In the genomic region with DNA sequence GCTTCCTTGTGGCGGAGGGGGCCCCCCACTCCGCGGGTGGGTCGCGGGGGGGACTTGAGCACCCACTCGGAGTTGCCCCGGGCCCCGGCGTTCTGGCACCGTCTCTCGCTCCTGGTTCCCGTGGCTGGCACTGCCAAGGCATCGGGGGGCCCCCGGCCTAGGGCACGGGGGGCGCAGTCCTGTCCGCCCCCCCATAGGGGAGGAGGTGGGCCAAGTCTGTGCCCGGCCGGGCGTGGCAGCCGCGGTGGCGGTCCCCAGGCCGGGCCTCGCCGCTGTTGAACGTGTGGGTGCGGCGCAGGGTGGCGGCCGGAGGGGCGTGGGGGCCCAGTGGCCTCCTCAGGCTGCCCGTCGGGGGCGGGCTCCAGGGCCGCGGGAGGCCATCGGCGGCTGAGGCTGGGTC, we compare ENCODE assay signal across 18 cellular contexts. TPM values are rescaled to one million over a fixed set of nuclear protein-coding genes. Genes with fewer than 3 reads are reported as not detected.
DNase-seq lines count a peak whose midpoint lies in the region; ATAC-seq, FAIRE-seq and TF ChIP-seq lines count a peak whose summit lies in the region.
"Had no signal": no experiment of that assay in that cellular context is flagged by ENCODE, and none has a peak within 500 bp of the region (broad histone marks: within the 10 kb centered on the region; RNA-seq: fewer than 3 reads in every experiment).

No MANE protein-coding gene starts in this region.

- in situ Hi-C loops in HepG2 (cut with HindIII; ENCODE audit: extremely low pct_ligation_motif_present, low pct_unique_long_range_greater_than_20kb) = no loop called here
- in situ Hi-C loops in GM13977 (cut with MboI; ENCODE audit: low pct_unique_long_range_greater_than_20kb, low sequenced_read_pairs, unreplicated experiment) = no loop called here

- H3K27me3 ChIP-seq in HepG2 (ENCODE audit: control insufficient read depth in 1 of 2, insufficient read depth in 2 of 2, low read length in 2 of 2) (no peaks in the 10 kb centered on the region), small intestine (ENCODE audit: control insufficient read depth in 2 of 2, insufficient read depth in 2 of 2, low read length in 2 of 2) (peaks cover 0 to 3% of the 10 kb centered on the region in 2 donors)

- no peak overlapping the region for H3K27ac ChIP-seq in HepG2 (ENCODE audit: extremely low read length, insufficient read depth, low read length)
- no peak overlapping the region for H3K27ac ChIP-seq in small intestine (ENCODE audit: low read depth in 1 of 2, low read length in 1 of 2)
- H3K27ac ChIP-seq: SJSA1 had no signal

- H3K9me3 Mint-ChIP-seq in stimulated activated memory B cell treated with anti-CD40 and anti-IgM and Interleukin-4, amounts not matched to agents 10 μg/mL and 1 μg/mL and 100 μg/mL, for 72 hours = no peaks in the 10 kb centered on the region

- peaks cover 22% of the 10 kb centered on the region for H3K4me1 Mint-ChIP-seq in stimulated activated memory B cell treated with anti-CD40 and anti-IgM and Interleukin-4, amounts not matched to agents 10 μg/mL and 1 μg/mL and 100 μg/mL, for 72 hours

- WGBS in HepG2 (ENCODE audit: low lambda C conversion rate) = 98% methylated on average over 31 of the region's 39 CpGs
- WGBS in small intestine, 3 donors = 77 to 81% (median 79%) methylated on average over 26 to 39 of the region's 39 CpGs

- FAIRE-seq in HepG2 (lab: Jason Lieb, UNC) (no peak), small intestine (lab: Jason Lieb, UNC) (no peak)
- FAIRE-seq: G401.6 had no signal

- no peak overlapping the region for H2AFZ ChIP-seq in HepG2 (ENCODE audit: low read length)

- TF ChIP-seq EP300 in HepG2 (IDR thresholded peaks at IDR 0.05; ENCODE audit: low read depth in 2 of 2, low read length in 2 of 2) (no peak), HepG2 (CRISPR knock-in tag; IDR thresholded peaks at IDR 0.05; ENCODE audit: borderline replicate concordance) (no peak)

- H3K79me2 ChIP-seq in HepG2 (ENCODE audit: insufficient read depth, low read length) = peaks cover 5% of the 10 kb centered on the region

- no peaks in the 10 kb centered on the region for H3K36me3 Mint-ChIP-seq in stimulated activated memory B cell treated with anti-CD40 and anti-IgM and Interleukin-4, amounts not matched to agents 10 μg/mL and 1 μg/mL and 100 μg/mL, for 72 hours
- H3K36me3 Mint-ChIP-seq: CD4-positive, CD25-positive, alpha-beta regulatory T cell had no signal

- H3K36me3 ChIP-seq in HepG2 (replicated peaks in 1 of 2; ENCODE audit: control insufficient read depth in 1 of 2, insufficient read depth in 2 of 2, low read length in 2 of 2) (peaks cover 9 to 12% of the 10 kb centered on the region in 2 experiments; a peak in 4 of 5 replicates), small intestine (ENCODE audit: control insufficient read depth in 2 of 2, insufficient read depth in 2 of 2, low read length in 2 of 2) (no peaks in the 10 kb centered on the region)
- H3K36me3 ChIP-seq: SJSA1 had no signal

- H3K4me2 ChIP-seq in HepG2 (ENCODE audit: low read depth, low read length) = no peak overlapping the region

- DNase-seq in CD1c-positive myeloid dendritic cell (ENCODE audit: extremely low spot score) (peak; percentile 41), NOMO-1 treated with DMSO at 0.1 percent for 48 hours (lab: John Stamatoyannopoulos, UW; ENCODE audit: unreplicated experiment) (peak; percentile 50), HepG2 (ENCODE audit: low spot score) (no peak), GM13977 (ENCODE audit: low spot score) (no peak), small intestine (no peak)
- DNase-seq in effector CD4-positive, alpha-beta T cell = no peak
- DNase-seq: Caco-2; CD4-positive, CD25-positive, alpha-beta regulatory T cell; H9; NCI-H1105 treated with DMSO at 0.1 percent for 48 hours; NCI-H1694; NCI-H2081 treated with DMSO at 0.1 percent for 48 hours; NCI-H510A; NCI-H774 had no signal

- H3K27me3 Mint-ChIP-seq in stimulated activated memory B cell treated with anti-CD40 and anti-IgM and Interleukin-4, amounts not matched to agents 10 μg/mL and 1 μg/mL and 100 μg/mL, for 72 hours = peaks cover 22% of the 10 kb centered on the region

- H3K9me3 ChIP-seq in HepG2 (ENCODE audit: low read length) (no peaks in the 10 kb centered on the region), small intestine (ENCODE audit: control insufficient read depth, low read depth) (no peaks in the 10 kb centered on the region)
- H3K9me3 ChIP-seq: Caco-2 had no signal

- H3K4me3 ChIP-seq in HepG2 (replicated peaks in 1 of 3; ENCODE audit: insufficient read depth in 1 of 3, low read depth in 2 of 3, low read length in 3 of 3) (no peak overlapping the region), small intestine (ENCODE audit: low read depth in 1 of 2, low read length in 2 of 2) (no peak overlapping the region)
- H3K4me3 ChIP-seq: SJSA1 had no signal

- H3K4me1 ChIP-seq in HepG2 (ENCODE audit: insufficient read depth, low read length) = peaks cover 39% of the 10 kb centered on the region
- no peaks in the 10 kb centered on the region for H3K4me1 ChIP-seq in small intestine (ENCODE audit: control insufficient read depth in 2 of 2, insufficient read depth in 1 of 2, low read depth in 1 of 2, low read length in 1 of 2)
- H3K4me1 ChIP-seq: SJSA1 had no signal

- no peak overlapping the region for H3K27ac Mint-ChIP-seq in stimulated activated memory B cell treated with anti-CD40 and anti-IgM and Interleukin-4, amounts not matched to agents 10 μg/mL and 1 μg/mL and 100 μg/mL, for 72 hours
- H3K27ac Mint-ChIP-seq: CD4-positive, CD25-positive, alpha-beta regulatory T cell; H9 had no signal

- intact Hi-C loops in HepG2 (cut with micrococcal nuclease; ENCODE audit: unreplicated experiment) = no loop called here

- BruUV-seq in HepG2 (replicated peaks; lab: Mats Ljungman, UMichigan) = no TSS peak

- no peak for ATAC-seq in HepG2
- ATAC-seq in stimulated activated memory B cell treated with anti-CD40 and anti-IgM and Interleukin-4, amounts not matched to agents 10 μg/mL and 1 μg/mL and 100 μg/mL, for 72 hours = peak; percentile 56

- TF ChIP-seq POLR2A in HepG2 (IDR thresholded peaks at IDR 0.05; ENCODE audit: insufficient read depth in 1 of 2, low read depth in 2 of 2, low read length in 2 of 2) = no peak

- no peaks in the 10 kb centered on the region for H4K20me1 ChIP-seq in HepG2 (ENCODE audit: insufficient read depth, low read length)

- no peak overlapping the region for H3K4me3 Mint-ChIP-seq in stimulated activated memory B cell treated with anti-CD40 and anti-IgM and Interleukin-4, amounts not matched to agents 10 μg/mL and 1 μg/mL and 100 μg/mL, for 72 hours
- H3K4me3 Mint-ChIP-seq: CD4-positive, CD25-positive, alpha-beta regulatory T cell; H9 had no signal

- TF ChIP-seq RAD21 in HepG2 (CRISPR knock-in tag; IDR thresholded peaks at IDR 0.05) = no peak

- POLR2A ChIA-PET in HepG2 (lab: Yijun Ruan, JAX) = no interaction called here

- no peak overlapping the region for H3K9ac ChIP-seq in HepG2 (ENCODE audit: insufficient read depth, low read depth, low read length)

- CTCF ChIA-PET in HepG2 (lab: Yijun Ruan, JAX; ENCODE audit: low intra/inter-chr PET ratio, low total read pairs) = no interaction called here

- TF ChIP-seq CTCF in HepG2 (CRISPR knock-in tag; IDR thresholded peaks at IDR 0.05) (no peak), GM13977 (IDR thresholded peaks at IDR 0.05; ENCODE audit: extremely low read depth, insufficient read depth, missing control alignments) (no peak)

RNA-seq across cellular contexts. Expression of a gene that starts 3.6 kb away (rescaled TPM):
- 7.1 and 12.0 TPM in 2 replicates for total RNA-seq in HepG2 (2016; rRNA removed; fragmentation: Illumina TruSeq; extraction: Trizol)
- 2.0 and 2.2 TPM in 2 replicates for total RNA-seq in HepG2 (2016; cell fraction: cytosol; rRNA removed; fragmentation: Illumina TruSeq; extraction: Trizol; ENCODE audit: low read depth)
- total RNA-seq in HepG2 (2016; cell fraction: insoluble cytoplasmic fraction; rRNA removed; fragmentation: Illumina TruSeq; extraction: Trizol) = 5.8 and 13.0 TPM in 2 replicates
- 4.2 and 4.7 TPM in 2 replicates for total RNA-seq in HepG2 (2016; cell fraction: membrane; rRNA removed; fragmentation: Illumina TruSeq; extraction: Trizol)
- total RNA-seq in HepG2 (2016; cell fraction: nucleus; rRNA removed; fragmentation: Illumina TruSeq; extraction: Trizol) = 10.2 and 12.3 TPM in 2 replicates
- polyA plus RNA-seq in HepG2 (2011; rRNA removed) (39.3 and 48.9 TPM in 2 replicates), small intestine (1 to 10 TPM in 1 of 3 donors, under 1 TPM in 2; 0.67 to 9.8 (median 0.81) TPM)
- polyA plus RNA-seq in HepG2 (2011; cell fraction: cytosol; rRNA removed) = 33.3 and 38.7 TPM in 2 replicates
- 12.1 and 16.5 TPM in 2 replicates for polyA plus RNA-seq in HepG2 (2011; cell fraction: nucleus; rRNA removed)
- 8.4 and 14.3 TPM in 2 replicates for polyA plus RNA-seq in HepG2 (2012)
- polyA plus RNA-seq in HepG2 (2016; cell fraction: cytosol; fragmentation: Illumina TruSeq; extraction: Trizol; ENCODE audit: low read depth) = 2.4 and 2.6 TPM in 2 replicates
- polyA plus RNA-seq in HepG2 (2016; cell fraction: insoluble cytoplasmic fraction; fragmentation: Illumina TruSeq; extraction: Trizol; ENCODE audit: low read depth) = 6.6 and 8.6 TPM in 2 replicates
- polyA plus RNA-seq in HepG2 (2016; cell fraction: membrane; fragmentation: Illumina TruSeq; extraction: Trizol; ENCODE audit: low read depth) = 4.2 and 4.9 TPM in 2 replicates
- polyA plus RNA-seq in HepG2 (2016; cell fraction: nucleus; fragmentation: Illumina TruSeq; extraction: Trizol; ENCODE audit: insufficient read depth, low read depth) = 20.0 and 22.9 TPM in 2 replicates
- 0.77 and 28.9 TPM in 2 replicates for polyA minus RNA-seq in HepG2 (2011; rRNA and poly(A)+ RNA removed; ENCODE audit: low replicate concordance)
- polyA minus RNA-seq in HepG2 (2011; cell fraction: cytosol; rRNA and poly(A)+ RNA removed) = 12.1 and 23.5 TPM in 2 replicates
- polyA minus RNA-seq in HepG2 (2011; cell fraction: nucleus; rRNA and poly(A)+ RNA removed) = 3.2 and 5.6 TPM in 2 replicates
- total RNA-seq: LHCN-M2, SJSA1 had no signal

RNA-seq across cellular contexts. Expression of a gene that starts 8.4 kb away (rescaled TPM):
- total RNA-seq in HepG2 (2016; rRNA removed; fragmentation: Illumina TruSeq; extraction: Trizol) = 1.6 and 1.8 TPM in 2 replicates
- total RNA-seq in HepG2 (2016; cell fraction: cytosol; rRNA removed; fragmentation: Illumina TruSeq; extraction: Trizol; ENCODE audit: low read depth) = 0.35 and 0.40 TPM in 2 replicates
- 0.94 and 1.8 TPM in 2 replicates for total RNA-seq in HepG2 (2016; cell fraction: insoluble cytoplasmic fraction; rRNA removed; fragmentation: Illumina TruSeq; extraction: Trizol)
- 0.65 TPM in 2 replicates for total RNA-seq in HepG2 (2016; cell fraction: membrane; rRNA removed; fragmentation: Illumina TruSeq; extraction: Trizol)
- total RNA-seq in HepG2 (2016; cell fraction: nucleus; rRNA removed; fragmentation: Illumina TruSeq; extraction: Trizol) = 1.9 TPM in 2 replicates
- 4.8 and 6.3 TPM in 2 replicates for polyA plus RNA-seq in HepG2 (2011; rRNA removed)
- polyA plus RNA-seq in HepG2 (2011; cell fraction: cytosol; rRNA removed) = 1.6 and 1.9 TPM in 2 replicates
- 31.7 and 40.6 TPM in 2 replicates for polyA plus RNA-seq in HepG2 (2011; cell fraction: nucleus; rRNA removed)
- 1.9 and 2.0 TPM in 2 replicates for polyA plus RNA-seq in HepG2 (2012)
- polyA plus RNA-seq in HepG2 (2016; cell fraction: cytosol; fragmentation: Illumina TruSeq; extraction: Trizol; ENCODE audit: low read depth) = 0.12 and 0.53 TPM in 2 replicates
- 0.77 and 1.4 TPM in 2 replicates for polyA plus RNA-seq in HepG2 (2016; cell fraction: insoluble cytoplasmic fraction; fragmentation: Illumina TruSeq; extraction: Trizol; ENCODE audit: low read depth)
- 0.11 and 0.52 TPM in 2 replicates for polyA plus RNA-seq in HepG2 (2016; cell fraction: membrane; fragmentation: Illumina TruSeq; extraction: Trizol; ENCODE audit: low read depth)
- 5.8 and 8.9 TPM in 2 replicates for polyA plus RNA-seq in HepG2 (2016; cell fraction: nucleus; fragmentation: Illumina TruSeq; extraction: Trizol; ENCODE audit: insufficient read depth, low read depth)
- polyA minus RNA-seq in HepG2 (2011; rRNA and poly(A)+ RNA removed; ENCODE audit: low replicate concordance) = 0.47 and 3.5 TPM in 2 replicates
- 0.97 and 0.99 TPM in 2 replicates for polyA minus RNA-seq in HepG2 (2011; cell fraction: cytosol; rRNA and poly(A)+ RNA removed)
- polyA minus RNA-seq in HepG2 (2011; cell fraction: nucleus; rRNA and poly(A)+ RNA removed) = 4.1 and 4.4 TPM in 2 replicates
- polyA plus RNA-seq in small intestine = 1 to 10 TPM in 2 of 3 donors, under 1 TPM in 1; 0.27 to 4.5 (median 2.5) TPM
- total RNA-seq: CD4-positive, CD25-positive, alpha-beta regulatory T cell; SJSA1 had no signal

RNA-seq across cellular contexts. Expression of a gene that starts 16.0 kb away (rescaled TPM):
- 37.0 and 67.1 TPM in 2 replicates for total RNA-seq in HepG2 (2016; rRNA removed; fragmentation: Illumina TruSeq; extraction: Trizol)
- 14.3 and 14.5 TPM in 2 replicates for total RNA-seq in HepG2 (2016; cell fraction: cytosol; rRNA removed; fragmentation: Illumina TruSeq; extraction: Trizol; ENCODE audit: low read depth)
- 29.9 and 68.6 TPM in 2 replicates for total RNA-seq in HepG2 (2016; cell fraction: insoluble cytoplasmic fraction; rRNA removed; fragmentation: Illumina TruSeq; extraction: Trizol)
- total RNA-seq in HepG2 (2016; cell fraction: membrane; rRNA removed; fragmentation: Illumina TruSeq; extraction: Trizol) = 59.5 and 62.2 TPM in 2 replicates
- 51.6 and 59.6 TPM in 2 replicates for total RNA-seq in HepG2 (2016; cell fraction: nucleus; rRNA removed; fragmentation: Illumina TruSeq; extraction: Trizol)
- polyA plus RNA-seq in HepG2 (2011; rRNA removed) = 45.5 and 56.2 TPM in 2 replicates
- polyA plus RNA-seq in HepG2 (2011; cell fraction: cytosol; rRNA removed) = 55.1 and 78.1 TPM in 2 replicates
- polyA plus RNA-seq in HepG2 (2011; cell fraction: nucleus; rRNA removed) = 60.7 and 73.5 TPM in 2 replicates
- polyA plus RNA-seq in HepG2 (2012) = 31.8 and 42.2 TPM in 2 replicates
- 17.9 and 18.2 TPM in 2 replicates for polyA plus RNA-seq in HepG2 (2016; cell fraction: cytosol; fragmentation: Illumina TruSeq; extraction: Trizol; ENCODE audit: low read depth)
- 55.9 and 71.2 TPM in 2 replicates for polyA plus RNA-seq in HepG2 (2016; cell fraction: insoluble cytoplasmic fraction; fragmentation: Illumina TruSeq; extraction: Trizol; ENCODE audit: low read depth)
- polyA plus RNA-seq in HepG2 (2016; cell fraction: membrane; fragmentation: Illumina TruSeq; extraction: Trizol; ENCODE audit: low read depth) = 62.0 and 68.4 TPM in 2 replicates
- polyA plus RNA-seq in HepG2 (2016; cell fraction: nucleus; fragmentation: Illumina TruSeq; extraction: Trizol; ENCODE audit: insufficient read depth, low read depth) = 120 and 123 TPM in 2 replicates
- 0.23 and 250 TPM in 2 replicates for polyA minus RNA-seq in HepG2 (2011; rRNA and poly(A)+ RNA removed; ENCODE audit: low replicate concordance)
- 72.0 and 86.5 TPM in 2 replicates for polyA minus RNA-seq in HepG2 (2011; cell fraction: cytosol; rRNA and poly(A)+ RNA removed)
- polyA minus RNA-seq in HepG2 (2011; cell fraction: nucleus; rRNA and poly(A)+ RNA removed) = 23.2 and 24.5 TPM in 2 replicates
- polyA plus RNA-seq in small intestine = 1 to 10 TPM in 2 of 3 donors, under 1 TPM in 1; 0.22 to 6.0 (median 1.1) TPM
- total RNA-seq: CD4-positive, CD25-positive, alpha-beta regulatory T cell had no signal
- polyA plus RNA-seq: CD4-positive, CD25-positive, alpha-beta regulatory T cell had no signal

RNA-seq across cellular contexts. Expression of a gene that starts 25.2 kb away (rescaled TPM):
- total RNA-seq in HepG2 (2016; rRNA removed; fragmentation: Illumina TruSeq; extraction: Trizol) = 0.80 and 1.3 TPM in 2 replicates
- 1.2 and 1.4 TPM in 2 replicates for total RNA-seq in HepG2 (2016; cell fraction: cytosol; rRNA removed; fragmentation: Illumina TruSeq; extraction: Trizol; ENCODE audit: low read depth)
- total RNA-seq in HepG2 (2016; cell fraction: insoluble cytoplasmic fraction; rRNA removed; fragmentation: Illumina TruSeq; extraction: Trizol) = 0.68 and 1.3 TPM in 2 replicates
- total RNA-seq in HepG2 (2016; cell fraction: membrane; rRNA removed; fragmentation: Illumina TruSeq; extraction: Trizol) = 0.12 and 0.21 TPM in 2 replicates
- 1.0 and 1.1 TPM in 2 replicates for total RNA-seq in HepG2 (2016; cell fraction: nucleus; rRNA removed; fragmentation: Illumina TruSeq; extraction: Trizol)
- polyA plus RNA-seq in HepG2 (2011; rRNA removed) (1.1 and 1.9 TPM in 2 replicates), small intestine (10 to 100 TPM in 1 of 3 donors, 1 to 10 TPM in 1, under 1 TPM in 1; 0.89 to 16.9 (median 1.4) TPM)
- 0.72 and 0.76 TPM in 2 replicates for polyA plus RNA-seq in HepG2 (2011; cell fraction: cytosol; rRNA removed)
- 12.5 and 14.8 TPM in 2 replicates for polyA plus RNA-seq in HepG2 (2011; cell fraction: nucleus; rRNA removed)
- polyA plus RNA-seq in HepG2 (2012) = 0.82 and 1.4 TPM in 2 replicates
- 1.2 and 1.5 TPM in 2 replicates for polyA plus RNA-seq in HepG2 (2016; cell fraction: cytosol; fragmentation: Illumina TruSeq; extraction: Trizol; ENCODE audit: low read depth)
- polyA plus RNA-seq in HepG2 (2016; cell fraction: insoluble cytoplasmic fraction; fragmentation: Illumina TruSeq; extraction: Trizol; ENCODE audit: low read depth) = 0.48 and 0.53 TPM in 2 replicates
- polyA plus RNA-seq in HepG2 (2016; cell fraction: membrane; fragmentation: Illumina TruSeq; extraction: Trizol; ENCODE audit: low read depth) = 0.08 and 0.13 TPM in 2 replicates
- polyA plus RNA-seq in HepG2 (2016; cell fraction: nucleus; fragmentation: Illumina TruSeq; extraction: Trizol; ENCODE audit: insufficient read depth, low read depth) = 2.9 and 3.1 TPM in 2 replicates
- polyA minus RNA-seq in HepG2 (2011; rRNA and poly(A)+ RNA removed; ENCODE audit: low replicate concordance) = 0.19 and 0.78 TPM in 2 replicates
- 1.1 and 1.3 TPM in 2 replicates for polyA minus RNA-seq in HepG2 (2011; cell fraction: cytosol; rRNA and poly(A)+ RNA removed)
- 1.0 and 1.6 TPM in 2 replicates for polyA minus RNA-seq in HepG2 (2011; cell fraction: nucleus; rRNA and poly(A)+ RNA removed)
- total RNA-seq: CD4-positive, CD25-positive, alpha-beta regulatory T cell; SJSA1 had no signal

Comparison
In these comparisons a context has a peak if more than half of its experiments do, and no peak if none do; other contexts are left out.
1. DNase-seq: peak in CD1c-positive myeloid dendritic cell (single experiment) and NOMO-1 treated with DMSO at 0.1 percent for 48 hours (single experiment); none in HepG2 (single experiment), effector CD4-positive, alpha-beta T cell (single experiment), GM13977 (single experiment) and small intestine (single experiment).